8 cellular contexts compared by ENCODE assay signal in the genomic region with DNA sequence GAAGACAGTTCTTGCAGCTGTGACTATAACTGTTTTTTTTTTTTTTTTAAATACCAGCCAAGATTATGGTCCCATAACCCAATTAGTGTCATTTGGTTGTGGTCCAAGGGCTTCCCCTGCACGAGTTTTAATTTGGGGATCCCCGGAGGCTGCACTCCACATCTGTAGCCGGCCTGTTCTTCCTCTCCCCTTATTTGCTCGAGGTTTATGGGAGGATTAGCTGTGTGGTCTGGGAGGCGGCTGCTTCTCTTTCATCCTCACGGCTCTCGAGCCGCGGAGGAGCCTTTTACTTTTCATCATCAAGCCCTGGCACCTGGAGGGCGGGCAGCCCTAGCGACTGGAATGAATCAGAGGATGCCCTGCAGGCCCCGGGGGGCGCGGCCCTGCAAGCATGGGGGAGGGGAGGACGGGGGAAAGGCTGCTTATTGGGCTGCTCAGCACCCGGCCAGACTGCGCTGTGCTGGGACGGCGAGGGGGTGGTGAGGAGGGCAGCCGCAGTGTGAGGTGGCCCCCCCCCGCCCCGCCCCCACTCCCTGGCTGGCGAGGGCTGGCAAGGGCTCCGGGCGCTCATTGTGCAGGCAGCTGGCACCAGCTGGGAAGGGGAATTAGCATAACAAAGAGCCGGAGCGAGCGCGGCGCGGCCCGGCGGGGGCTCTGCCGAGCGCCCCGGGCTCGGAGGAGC. TPM values are rescaled to one million over a fixed set of nuclear protein-coding genes. Genes with fewer than 3 reads are reported as not detected.
DNase-seq lines count a peak whose midpoint lies in the region; ATAC-seq and TF ChIP-seq lines count a peak whose summit lies in the region.

No MANE protein-coding gene starts in this region.

- intact Hi-C loops in left lung (cut with DNase I): no loop called here

- TF ChIP-seq POLR2A in Peyer's patch (IDR thresholded peaks at IDR 0.05): no peak

- no peaks in the 10 kb centered on the region for H3K36me3 ChIP-seq in HUES64 (ENCODE audit: insufficient read depth, low read length)
- H3K36me3 ChIP-seq in Peyer's patch: no peaks in the 10 kb centered on the region
- no peaks in the 10 kb centered on the region for H3K36me3 ChIP-seq in left lung

- H3K4me1 ChIP-seq in HUES64 (ENCODE audit: insufficient read depth, low read length): peaks cover 36% of the 10 kb centered on the region
- H3K4me1 ChIP-seq in Peyer's patch: peaks cover 0 to 29% (median 8%) of the 10 kb centered on the region in 4 donors
- H3K4me1 ChIP-seq in left lung: peaks cover 9 to 20% of the 10 kb centered on the region in 2 donors

- peaks cover 35% of the 10 kb centered on the region for H3K4me1 Mint-ChIP-seq in stimulated activated naive CD8-positive, alpha-beta T cell treated with anti-CD3 and anti-CD28 coated beads, Interleukin-15, amount 100 ng/mL, for 72 hours

- no peak for TF ChIP-seq CTCF in Peyer's patch (IDR thresholded peaks at IDR 0.05)
- TF ChIP-seq CTCF in coronary artery (IDR thresholded peaks at IDR 0.05): no peak
- TF ChIP-seq CTCF in left lung (IDR thresholded peaks at IDR 0.05): no peak

- ATAC-seq in left lung (peak; percentile 71), GM18520 (IDR thresholded peaks at IDR 0.05; ENCODE audit: unreplicated experiment) (no peak)
- peak; percentile 74 for ATAC-seq in stimulated activated naive CD8-positive, alpha-beta T cell treated with anti-CD3 and anti-CD28 coated beads, Interleukin-15, amount 100 ng/mL, for 72 hours

- no peak overlapping the region for H3K27ac Mint-ChIP-seq in stimulated activated naive CD8-positive, alpha-beta T cell treated with anti-CD3 and anti-CD28 coated beads, Interleukin-15, amount 100 ng/mL, for 72 hours

- peak overlapping the region; percentile 79 for H3K9ac ChIP-seq in HUES64 (ENCODE audit: low read depth, low read length)

- H3K9me3 ChIP-seq in HUES64 (ENCODE audit: insufficient read depth, low read depth, low read length) (no peaks in the 10 kb centered on the region), Peyer's patch (no peaks in the 10 kb centered on the region), left lung (no peaks in the 10 kb centered on the region)

- H3K4me3 ChIP-seq in HUES64 (ENCODE audit: low read length): peak overlapping the region; percentile 76
- H3K4me3 ChIP-seq in Peyer's patch: peak overlapping the region; percentile 17 to 63 (median 49)
- H3K4me3 ChIP-seq in coronary artery: peak overlapping the region; percentile 73
- peak overlapping the region; percentile 25 to 41 for H3K4me3 ChIP-seq in left lung

- H3K9me3 Mint-ChIP-seq in stimulated activated naive CD8-positive, alpha-beta T cell treated with anti-CD3 and anti-CD28 coated beads, Interleukin-15, amount 100 ng/mL, for 72 hours: no peaks in the 10 kb centered on the region

- WGBS in HUES64: under 1% methylated on average over 36 of the region's 37 CpGs

- peaks cover 41% of the 10 kb centered on the region for H3K27me3 ChIP-seq in HUES64 (ENCODE audit: insufficient read depth, low read length)
- H3K27me3 ChIP-seq in Peyer's patch: no peaks in the 10 kb centered on the region
- peaks cover 10 to 63% of the 10 kb centered on the region in 2 donors for H3K27me3 ChIP-seq in left lung

- DNase-seq in DMS 273 (lab: John Stamatoyannopoulos, UW; ENCODE audit: unreplicated experiment) (peak; percentile 89), Peyer's patch (peak in 2 of 3 donors; percentile 52 to 58), coronary artery (ENCODE audit: low spot score) (no peak), left lung (peak; percentile 49 to 80), amniotic stem cell (lab: John Stamatoyannopoulos, UW) (no peak)
- DNase-seq in stimulated activated naive CD8-positive, alpha-beta T cell treated with anti-CD3 and anti-CD28 coated beads, Interleukin-15, amount 100 ng/mL, for 72 hours: peak; percentile 50 to 71

- H3K27me3 Mint-ChIP-seq in stimulated activated naive CD8-positive, alpha-beta T cell treated with anti-CD3 and anti-CD28 coated beads, Interleukin-15, amount 100 ng/mL, for 72 hours: peaks cover 93% of the 10 kb centered on the region

- peak overlapping the region; percentile 74 to 82 for H3K4me3 Mint-ChIP-seq in stimulated activated naive CD8-positive, alpha-beta T cell treated with anti-CD3 and anti-CD28 coated beads, Interleukin-15, amount 100 ng/mL, for 72 hours

- H3K27ac ChIP-seq in HUES64 (ENCODE audit: low read depth, low read length) (peak overlapping the region; percentile 70), Peyer's patch (peak overlapping the region in 1 of 4 donors; percentile 3), coronary artery (peak overlapping the region; percentile 20 to 48), left lung (no peak overlapping the region)

RNA-seq across cellular contexts. Expression of a gene that starts 18.5 kb away (rescaled TPM):
- polyA plus RNA-seq in HUES64 (2013, experiment 1 of 2): 4.7 TPM
- polyA plus RNA-seq in HUES64 (2013, experiment 2 of 2): 4.8 TPM
- total RNA-seq in Peyer's patch: 1 to 10 TPM in 3 of 4 donors, under 1 TPM in 1; 0.18 to 1.7 (median 1.3) TPM
- total RNA-seq in left lung: 1 to 10 TPM; 5.0 to 7.5 TPM

Comparison
In these comparisons a context has a peak if more than half of its experiments do, and no peak if none do; other contexts are left out.
1. DNase-seq: peak in DMS 273 (single experiment), Peyer's patch (2 of 3), left lung (2 of 2) and stimulated activated naive CD8-positive, alpha-beta T cell treated with anti-CD3 and anti-CD28 coated beads, Interleukin-15, amount 100 ng/mL, for 72 hours (2 of 2); none in coronary artery (single experiment) and amniotic stem cell (single experiment).
2. H3K27ac ChIP-seq: peak in HUES64 (single experiment) and coronary artery (2 of 2); none in left lung (0 of 2).
3. Peak in every context shown above with its lines, with median percentiles within 50 percentile points of each other: H3K4me3 ChIP-seq.